13 cellular contexts compared by ENCODE assay signal in the genomic region with DNA sequence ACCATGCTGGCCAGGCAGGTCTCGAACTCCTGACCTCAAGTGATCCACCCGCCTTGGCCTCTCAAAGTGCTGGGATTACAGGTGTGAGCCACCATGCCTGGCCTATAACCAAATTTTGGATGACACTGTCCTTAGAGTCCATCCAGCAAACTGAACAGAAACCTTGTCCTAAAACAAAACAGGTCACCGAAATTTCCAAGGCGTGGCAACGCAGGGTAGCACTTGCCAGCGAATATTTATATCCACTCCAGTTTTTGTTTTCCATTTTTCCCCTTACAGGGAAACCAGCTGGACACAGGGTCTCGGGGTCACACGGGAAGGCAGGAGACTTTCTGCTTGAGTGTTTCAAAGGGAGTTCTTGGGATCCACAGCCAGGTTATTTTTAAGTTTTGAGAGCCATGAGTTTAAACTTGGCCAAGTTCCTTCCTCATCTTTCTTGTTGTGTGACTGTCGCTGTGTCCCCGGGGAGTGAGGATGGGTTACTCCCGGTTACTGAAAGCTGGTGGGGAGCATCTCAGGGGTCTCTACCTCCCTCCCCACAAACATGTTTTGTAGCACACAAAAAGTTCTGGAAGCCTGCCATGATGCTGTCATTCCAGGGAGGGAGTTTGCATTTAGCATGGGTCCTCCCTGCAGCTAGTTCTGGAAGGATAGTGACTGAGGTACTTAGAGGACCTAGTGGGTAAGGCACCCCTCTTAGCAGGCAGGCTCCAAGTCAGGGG. TPM values are rescaled to one million over a fixed set of nuclear protein-coding genes. Genes with fewer than 3 reads are reported as not detected.
DNase-seq lines count a peak whose midpoint lies in the region; ATAC-seq and TF ChIP-seq lines count a peak whose summit lies in the region.
"Had no signal": no experiment of that assay in that cellular context is flagged by ENCODE, and none has a peak within 500 bp of the region (broad histone marks: within the 10 kb centered on the region; RNA-seq: fewer than 3 reads in every experiment).

No MANE protein-coding gene starts in this region.

- no peaks in the 10 kb centered on the region for H3K9me2 ChIP-seq in Loucy (replicated peaks; ENCODE audit: low read depth, low read length)
- no peaks in the 10 kb centered on the region for H3K9me2 ChIP-seq in OCI-LY7 (ENCODE audit: insufficient read depth, low read length)

- ATAC-seq in GM19328 (IDR thresholded peaks at IDR 0.05; ENCODE audit: unreplicated experiment): no peak

- H3K79me2 ChIP-seq in Loucy (ENCODE audit: insufficient read depth, low read length): peaks cover 100% of the 10 kb centered on the region
- no peaks in the 10 kb centered on the region for H3K79me2 ChIP-seq in OCI-LY7 (ENCODE audit: insufficient read depth, low read depth, low read length)

- H3K27me3 ChIP-seq in Loucy (ENCODE audit: insufficient read depth, low read length, poor library complexity, severe bottlenecking): no peaks in the 10 kb centered on the region
- H3K27me3 ChIP-seq in brain microvascular endothelial cell (replicated peaks): no peaks in the 10 kb centered on the region
- no peaks in the 10 kb centered on the region for H3K27me3 ChIP-seq in stomach

- in situ Hi-C loops in brain microvascular endothelial cell (cut with HindIII; ENCODE audit: low pct_ligation_motif_present, low sequenced_read_pairs): no loop called here

- TF ChIP-seq POLR2A in stomach (IDR thresholded peaks at IDR 0.05): no peak

- BruUV-seq in OCI-LY7 (replicated peaks; lab: Mats Ljungman, UMichigan): no TSS peak

- H3K4me1 ChIP-seq in Loucy (ENCODE audit: insufficient read depth, low read length, poor library complexity, severe bottlenecking) (peaks cover 27% of the 10 kb centered on the region), stomach (peaks cover 47 to 100% (median 66%) of the 10 kb centered on the region in 4 donors), OCI-LY7 (ENCODE audit: insufficient read depth, low read length, poor library complexity, severe bottlenecking) (peaks cover 12% of the 10 kb centered on the region)

- DNase-seq in brain microvascular endothelial cell (no peak), left kidney (ENCODE audit: low read depth, low spot score) (peak; percentile 33), stomach (no peak), OCI-LY7 (ENCODE audit: low spot score) (no peak), D341Med (ENCODE audit: low spot score) (no peak)
- DNase-seq in activated T-cell treated with anti-CD3 and anti-CD28 coated beads, Interleukin-2, amount 50 U/mL, for 1 hour: no peak
- DNase-seq: activated CD4-positive, alpha-beta T cell treated with anti-CD3 and anti-CD28 coated beads for 48 hours; activated effector memory CD4-positive, alpha-beta T cell treated with Interleukin-2 at 50 U/mL for 16 hours; glutamatergic neuron; NCI-H510A had no signal

- no peak for TF ChIP-seq CTCF in Loucy (conservative IDR thresholded peaks at IDR 0.05; ENCODE audit: low read length)
- no peak for TF ChIP-seq CTCF in brain microvascular endothelial cell (IDR thresholded peaks at IDR 0.05; ENCODE audit: low read depth, low read length, missing control alignments)
- no peak for TF ChIP-seq CTCF in stomach (IDR thresholded peaks at IDR 0.05)
- no peak for TF ChIP-seq CTCF in OCI-LY7 (conservative IDR thresholded peaks at IDR 0.05; ENCODE audit: low read length)

- WGBS in stomach, 5 donors: 61 to 77% (median 66%) methylated on average over 11 of the region's 11 CpGs

- peak overlapping the region; percentile 11 for H3K27ac ChIP-seq in brain microvascular endothelial cell
- H3K27ac ChIP-seq in stomach: peak overlapping the region; percentile 9 to 78 (median 64)
- no peak overlapping the region for H3K27ac ChIP-seq in OCI-LY7 (ENCODE audit: low read depth, low read length, poor library complexity, severe bottlenecking)

- H3F3A ChIP-seq in Loucy (ENCODE audit: low read depth): no peaks in the 10 kb centered on the region

- H3K9me3 ChIP-seq in Loucy (ENCODE audit: insufficient read depth, low read depth, low read length) (no peaks in the 10 kb centered on the region), stomach (no peaks in the 10 kb centered on the region), OCI-LY7 (ENCODE audit: low read length) (no peaks in the 10 kb centered on the region)

- H3K4me2 ChIP-seq in Loucy (ENCODE audit: low read depth, low read length, poor library complexity, severe bottlenecking) (no peak overlapping the region), OCI-LY7 (ENCODE audit: low read length) (no peak overlapping the region)

- CTCF ChIA-PET in OCI-LY7 (lab: Charles Lee; ENCODE audit: unreplicated experiment): no interaction called here

- peaks cover 31% of the 10 kb centered on the region; the same call in 1 of the 2 replicates for H3K36me3 ChIP-seq in Loucy (ENCODE audit: insufficient read depth, low read length)
- H3K36me3 ChIP-seq in brain microvascular endothelial cell (replicated peaks): peaks cover 6% of the 10 kb centered on the region
- H3K36me3 ChIP-seq in stomach: peaks cover 4 to 28% (median 21%) of the 10 kb centered on the region in 4 donors
- H3K36me3 ChIP-seq in OCI-LY7 (ENCODE audit: insufficient read depth, low read length): no peaks in the 10 kb centered on the region

- peak overlapping the region; percentile 10 for H3K9ac ChIP-seq in Loucy (ENCODE audit: low read depth, low read length, poor library complexity, severe bottlenecking)

- H3K4me3 ChIP-seq in Loucy (ENCODE audit: low read length, poor library complexity, severe bottlenecking) (no peak overlapping the region), brain microvascular endothelial cell (ENCODE audit: low read depth, low read length) (no peak overlapping the region), stomach (no peak overlapping the region), OCI-LY7 (ENCODE audit: low read depth, low read length, poor library complexity, severe bottlenecking) (no peak overlapping the region)
- H3K4me3 ChIP-seq: smooth muscle cell had no signal

- TF ChIP-seq EP300 in stomach (IDR thresholded peaks at IDR 0.05): no peak

- intact Hi-C loops in stomach (cut with DNase I; ENCODE audit: low total_unique reads) (no loop called here), OCI-LY7 (cut with micrococcal nuclease; ENCODE audit: unreplicated experiment) (no loop called here)

- H2AFZ ChIP-seq in Loucy (ENCODE audit: low read length) (no peak overlapping the region), OCI-LY7 (ENCODE audit: low read length) (no peak overlapping the region)

- POLR2A ChIA-PET in OCI-LY7 (lab: Charles Lee): interaction anchor here (0.7 to 1.3 kb wide), 2 partner anchors 8 to 10 kb away, joined by 3 to 6 read pairs; no protein-coding TSS in a partner anchor

- peaks cover 49% of the 10 kb centered on the region for H4K20me1 ChIP-seq in Loucy (ENCODE audit: insufficient read depth, low read length, poor library complexity, severe bottlenecking)
- H4K20me1 ChIP-seq in OCI-LY7 (ENCODE audit: insufficient read depth, low read length): peaks cover 28% of the 10 kb centered on the region

RNA-seq across cellular contexts. Expression of gene LIMD1, which starts 12.6 kb away (rescaled TPM):
- total RNA-seq in stomach (10 to 100 TPM; 10.1 to 91.1 (median 25.3) TPM), OCI-LY7 (2022) (12.4 and 15.5 TPM in 2 replicates)
- polyA plus RNA-seq in stomach: 1 to 10 TPM; 2.3 to 3.7 (median 3.4) TPM
- total RNA-seq in OCI-LY7 (2014; rRNA removed; shearing (Covaris generic)): 8.6 and 11.0 TPM in 2 replicates
